32 cellular contexts compared by ENCODE assay signal in the genomic region with DNA sequence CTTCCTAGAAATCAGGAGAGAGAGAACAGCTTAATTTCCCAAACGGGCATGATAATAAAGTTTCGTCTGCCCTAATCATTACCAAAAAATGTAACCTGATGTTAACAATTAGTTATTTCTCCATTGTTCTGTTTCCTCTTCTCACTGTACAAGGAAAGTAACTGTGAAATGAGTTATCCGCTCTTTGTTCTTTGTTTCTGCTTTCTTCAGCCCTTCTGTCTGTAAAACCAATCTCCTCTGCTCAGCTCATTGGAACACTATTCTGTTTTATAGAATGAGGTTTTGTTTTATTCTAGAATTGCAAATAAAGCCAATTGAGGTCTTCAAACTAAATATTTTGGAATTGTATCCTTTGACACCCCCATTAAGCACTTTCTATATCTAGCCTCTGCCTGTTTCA.
"Had no signal": no experiment of that assay in that cellular context is flagged by ENCODE, and none has a peak within 500 bp of the region (broad histone marks: within the 10 kb centered on the region; RNA-seq: fewer than 3 reads in every experiment).

No MANE protein-coding gene starts in this region.

- H3K27ac Mint-ChIP-seq: activated CD4-positive, alpha-beta memory T cell treated with anti-CD3 and anti-CD28 coated beads for 36 hours; activated CD4-positive, alpha-beta T cell treated with anti-CD3 and anti-CD28 coated beads for 36 hours; activated CD4-positive, alpha-beta T cell treated with anti-CD3 and anti-CD28 coated beads, Interleukin-2, amount 10 ng/mL, durations not matched to agents 24 days and 14 days; activated CD8-positive, alpha-beta memory T cell treated with anti-CD3 and anti-CD28 coated beads, Interleukin-2, amount 10 ng/mL, durations not matched to agents 7 days and 5 days; activated CD8-positive, alpha-beta T cell treated with anti-CD3 and anti-CD28 coated beads, Interleukin-2, amount 10 ng/mL, durations not matched to agents 7 days and 5 days; activated naive CD8-positive, alpha-beta T cell treated with anti-CD3 and anti-CD28 coated beads, Interleukin-2, amount 10 ng/mL, durations not matched to agents 7 days and 5 days; activated T-cell treated with anti-CD3 and anti-CD28 coated beads, Interleukin-2, amount 50 U/mL, for 24 hours; activated T-helper 17 cell treated with anti-CD3 and anti-CD28 coated beads, Interleukin-2, amount 50 U/mL, for 72 hours; dendritic cell treated with granulocyte-macrophage colony-stimulating factor and Interleukin-4, amounts not matched to agents 40 ng/mL and 50 ng/mL, for 4 days; endodermal cell; T-helper 17 cell; T-helper 2 cell treated with Interferon-gamma antibody and Interleukin-4, amounts not matched to agents 5 μg/mL and 100 μg/mL, for 36 hours had no signal

- H3K27me3 ChIP-seq: brain microvascular endothelial cell, gastrocnemius medialis, heart right ventricle, hepatocyte had no signal

- H3K27ac ChIP-seq: brain microvascular endothelial cell, coronary artery, gastrocnemius medialis, heart right ventricle, hepatocyte, WERI-Rb-1 had no signal

- H3K36me3 Mint-ChIP-seq: activated CD4-positive, alpha-beta memory T cell treated with anti-CD3 and anti-CD28 coated beads for 36 hours; activated CD8-positive, alpha-beta memory T cell treated with anti-CD3 and anti-CD28 coated beads, Interleukin-2, amount 10 ng/mL, durations not matched to agents 7 days and 5 days; activated naive CD8-positive, alpha-beta T cell treated with anti-CD3 and anti-CD28 coated beads, Interleukin-2, amount 10 ng/mL, durations not matched to agents 7 days and 5 days had no signal

- H3K4me3 Mint-ChIP-seq: activated CD4-positive, alpha-beta memory T cell treated with anti-CD3 and anti-CD28 coated beads for 36 hours; activated CD4-positive, alpha-beta T cell treated with anti-CD3 and anti-CD28 coated beads for 36 hours; activated CD4-positive, alpha-beta T cell treated with anti-CD3 and anti-CD28 coated beads, Interleukin-2, amount 10 ng/mL, durations not matched to agents 24 days and 14 days; activated CD8-positive, alpha-beta memory T cell treated with anti-CD3 and anti-CD28 coated beads, Interleukin-2, amount 10 ng/mL, durations not matched to agents 7 days and 5 days; activated CD8-positive, alpha-beta T cell treated with anti-CD3 and anti-CD28 coated beads, Interleukin-2, amount 10 ng/mL, durations not matched to agents 7 days and 5 days; activated naive CD8-positive, alpha-beta T cell treated with anti-CD3 and anti-CD28 coated beads, Interleukin-2, amount 10 ng/mL, durations not matched to agents 7 days and 5 days; activated T-cell treated with anti-CD3 and anti-CD28 coated beads, Interleukin-2, amount 50 U/mL, for 24 hours; activated T-helper 17 cell treated with anti-CD3 and anti-CD28 coated beads, Interleukin-2, amount 50 U/mL, for 72 hours; central memory CD8-positive, alpha-beta T cell; dendritic cell treated with granulocyte-macrophage colony-stimulating factor and Interleukin-4, amounts not matched to agents 40 ng/mL and 50 ng/mL, for 4 days; endodermal cell; T-helper 17 cell; T-helper 2 cell treated with Interferon-gamma antibody and Interleukin-4, amounts not matched to agents 5 μg/mL and 100 μg/mL, for 36 hours had no signal

- ATAC-seq: activated CD4-positive, alpha-beta T cell treated with anti-CD3 and anti-CD28 coated beads for 36 hours; activated CD8-positive, alpha-beta memory T cell treated with anti-CD3 and anti-CD28 coated beads, Interleukin-2, amount 10 ng/mL, durations not matched to agents 7 days and 5 days; activated CD8-positive, alpha-beta T cell treated with anti-CD3 and anti-CD28 coated beads, Interleukin-2, amount 10 ng/mL, durations not matched to agents 7 days and 5 days; activated T-helper 17 cell treated with anti-CD3 and anti-CD28 coated beads, Interleukin-2, amount 50 U/mL, for 72 hours; esophagus mucosa; gastrocnemius medialis; heart right ventricle; T-helper 17 cell had no signal

- H3K9me3 ChIP-seq: gastrocnemius medialis had no signal

- H3K4me3 ChIP-seq: coronary artery, gastrocnemius medialis, heart right ventricle, hepatocyte had no signal

- DNase-seq: activated CD4-positive, alpha-beta memory T cell treated with anti-CD3 and anti-CD28 coated beads for 36 hours; activated CD4-positive, alpha-beta T cell treated with anti-CD3 and anti-CD28 coated beads for 36 hours; activated CD4-positive, alpha-beta T cell treated with anti-CD3 and anti-CD28 coated beads, Interleukin-2, amount 10 ng/mL, durations not matched to agents 24 days and 14 days; activated CD4-positive, CD25-positive, alpha-beta regulatory T cell; activated CD4-positive, CD25-positive, alpha-beta regulatory T cell treated with anti-CD3 and anti-CD28 coated beads, Interleukin-2, amount 50 U/mL, for 72 hours; activated CD8-positive, alpha-beta memory T cell treated with anti-CD3 and anti-CD28 coated beads, Interleukin-2, amount 10 ng/mL, durations not matched to agents 7 days and 5 days; activated CD8-positive, alpha-beta memory T cell treated with anti-CD3 and anti-CD28 coated beads, Interleukin-2, amount 50 U/mL, for 4 hours; activated CD8-positive, alpha-beta T cell treated with anti-CD3 and anti-CD28 coated beads, Interleukin-2, amount 10 ng/mL, durations not matched to agents 7 days and 5 days; activated effector memory CD4-positive, alpha-beta T cell treated with Interleukin-2 at 50 U/mL for 16 hours; activated gamma-delta T cell treated with Interleukin-2 at 50 U/mL for 16 hours; activated naive CD4-positive, alpha-beta T cell treated with anti-CD3 and anti-CD28 coated beads, Interleukin-2, amount 50 U/mL, for 16 hours; activated naive CD4-positive, alpha-beta T cell treated with Interleukin-2 at 50 U/mL for 16 hours; activated naive CD8-positive, alpha-beta T cell treated with anti-CD3 and anti-CD28 coated beads, Interleukin-2, amount 10 ng/mL, durations not matched to agents 7 days and 5 days; activated T-cell treated with anti-CD3 and anti-CD28 coated beads, Interleukin-2, amount 50 U/mL, for 24 hours; brain microvascular endothelial cell; dorsolateral prefrontal cortex; effector memory CD4-positive, alpha-beta T cell; endodermal cell; foreskin fibroblast; gastrocnemius medialis; heart right ventricle; T-helper 1 cell; T-helper 17 cell; T1000; WERI-Rb-1 had no signal

- H3K9me3 Mint-ChIP-seq: activated CD4-positive, alpha-beta memory T cell treated with anti-CD3 and anti-CD28 coated beads for 36 hours; activated CD4-positive, alpha-beta T cell treated with anti-CD3 and anti-CD28 coated beads, Interleukin-2, amount 10 ng/mL, durations not matched to agents 24 days and 14 days; activated naive CD8-positive, alpha-beta T cell treated with anti-CD3 and anti-CD28 coated beads, Interleukin-2, amount 10 ng/mL, durations not matched to agents 7 days and 5 days; activated T-cell treated with anti-CD3 and anti-CD28 coated beads, Interleukin-2, amount 50 U/mL, for 24 hours; activated T-helper 17 cell treated with anti-CD3 and anti-CD28 coated beads, Interleukin-2, amount 50 U/mL, for 72 hours; central memory CD8-positive, alpha-beta T cell; dendritic cell treated with granulocyte-macrophage colony-stimulating factor and Interleukin-4, amounts not matched to agents 40 ng/mL and 50 ng/mL, for 4 days; T-helper 2 cell treated with Interferon-gamma antibody and Interleukin-4, amounts not matched to agents 5 μg/mL and 100 μg/mL, for 36 hours had no signal

- H3K36me3 ChIP-seq: brain microvascular endothelial cell, gastrocnemius medialis, heart right ventricle, WERI-Rb-1 had no signal

- H3K27me3 Mint-ChIP-seq: activated CD4-positive, alpha-beta memory T cell treated with anti-CD3 and anti-CD28 coated beads for 36 hours; activated CD4-positive, alpha-beta T cell treated with anti-CD3 and anti-CD28 coated beads for 36 hours; activated T-cell treated with anti-CD3 and anti-CD28 coated beads, Interleukin-2, amount 50 U/mL, for 24 hours; activated T-helper 17 cell treated with anti-CD3 and anti-CD28 coated beads, Interleukin-2, amount 50 U/mL, for 72 hours; central memory CD8-positive, alpha-beta T cell; dendritic cell treated with granulocyte-macrophage colony-stimulating factor and Interleukin-4, amounts not matched to agents 40 ng/mL and 50 ng/mL, for 4 days; T-helper 17 cell had no signal

- H3K4me1 Mint-ChIP-seq: central memory CD8-positive, alpha-beta T cell; T-helper 17 cell had no signal
